ENCODE assay signal across 1 cellular context in the genomic region with DNA sequence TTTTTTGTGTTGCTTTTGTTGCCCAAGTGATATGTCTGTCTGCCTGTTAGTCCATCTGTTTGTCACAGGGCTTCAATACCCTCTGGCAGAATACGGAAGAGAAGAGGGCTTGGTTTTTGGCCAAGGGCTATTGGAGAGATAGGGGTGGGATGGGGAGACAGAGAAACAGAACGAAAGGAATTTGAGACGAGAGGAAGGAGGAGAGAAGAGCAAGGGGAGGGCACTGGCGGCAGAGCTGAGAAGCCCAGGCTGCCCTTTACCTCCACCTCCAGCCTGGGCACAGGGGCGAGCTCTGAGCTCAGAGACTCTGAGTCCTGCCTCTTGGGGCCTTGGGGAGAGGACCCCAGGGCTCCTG.
TF ChIP-seq lines count a peak whose summit lies in the region.

No MANE protein-coding gene starts in this region.

TF ChIP-seq in GM23338, 12 proteins besides CTCF, POLR2A, EP300 and RAD21 (continued from another document):
- no peak for TF ChIP-seq EZH2phosphoT487 (IDR thresholded peaks at IDR 0.05; ENCODE audit: unreplicated experiment)
- TF ChIP-seq STAT1 (IDR thresholded peaks at IDR 0.05; ENCODE audit: unreplicated experiment), result no peak
- TF ChIP-seq JUNB (IDR thresholded peaks at IDR 0.05; ENCODE audit: unreplicated experiment), result no peak
- TF ChIP-seq, protein P1, sequence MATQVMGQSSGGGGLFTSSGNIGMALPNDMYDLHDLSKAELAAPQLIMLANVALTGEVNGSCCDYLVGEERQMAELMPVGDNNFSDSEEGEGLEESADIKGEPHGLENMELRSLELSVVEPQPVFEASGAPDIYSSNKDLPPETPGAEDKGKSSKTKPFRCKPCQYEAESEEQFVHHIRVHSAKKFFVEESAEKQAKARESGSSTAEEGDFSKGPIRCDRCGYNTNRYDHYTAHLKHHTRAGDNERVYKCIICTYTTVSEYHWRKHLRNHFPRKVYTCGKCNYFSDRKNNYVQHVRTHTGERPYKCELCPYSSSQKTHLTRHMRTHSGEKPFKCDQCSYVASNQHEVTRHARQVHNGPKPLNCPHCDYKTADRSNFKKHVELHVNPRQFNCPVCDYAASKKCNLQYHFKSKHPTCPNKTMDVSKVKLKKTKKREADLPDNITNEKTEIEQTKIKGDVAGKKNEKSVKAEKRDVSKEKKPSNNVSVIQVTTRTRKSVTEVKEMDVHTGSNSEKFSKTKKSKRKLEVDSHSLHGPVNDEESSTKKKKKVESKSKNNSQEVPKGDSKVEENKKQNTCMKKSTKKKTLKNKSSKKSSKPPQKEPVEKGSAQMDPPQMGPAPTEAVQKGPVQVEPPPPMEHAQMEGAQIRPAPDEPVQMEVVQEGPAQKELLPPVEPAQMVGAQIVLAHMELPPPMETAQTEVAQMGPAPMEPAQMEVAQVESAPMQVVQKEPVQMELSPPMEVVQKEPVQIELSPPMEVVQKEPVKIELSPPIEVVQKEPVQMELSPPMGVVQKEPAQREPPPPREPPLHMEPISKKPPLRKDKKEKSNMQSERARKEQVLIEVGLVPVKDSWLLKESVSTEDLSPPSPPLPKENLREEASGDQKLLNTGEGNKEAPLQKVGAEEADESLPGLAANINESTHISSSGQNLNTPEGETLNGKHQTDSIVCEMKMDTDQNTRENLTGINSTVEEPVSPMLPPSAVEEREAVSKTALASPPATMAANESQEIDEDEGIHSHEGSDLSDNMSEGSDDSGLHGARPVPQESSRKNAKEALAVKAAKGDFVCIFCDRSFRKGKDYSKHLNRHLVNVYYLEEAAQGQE (IDR thresholded peaks at IDR 0.05; ENCODE audit: unreplicated experiment), result no peak
- TF ChIP-seq ZNF114 (CRISPR knock-in tag; IDR thresholded peaks at IDR 0.05), result no peak
- TF ChIP-seq, protein P2, sequence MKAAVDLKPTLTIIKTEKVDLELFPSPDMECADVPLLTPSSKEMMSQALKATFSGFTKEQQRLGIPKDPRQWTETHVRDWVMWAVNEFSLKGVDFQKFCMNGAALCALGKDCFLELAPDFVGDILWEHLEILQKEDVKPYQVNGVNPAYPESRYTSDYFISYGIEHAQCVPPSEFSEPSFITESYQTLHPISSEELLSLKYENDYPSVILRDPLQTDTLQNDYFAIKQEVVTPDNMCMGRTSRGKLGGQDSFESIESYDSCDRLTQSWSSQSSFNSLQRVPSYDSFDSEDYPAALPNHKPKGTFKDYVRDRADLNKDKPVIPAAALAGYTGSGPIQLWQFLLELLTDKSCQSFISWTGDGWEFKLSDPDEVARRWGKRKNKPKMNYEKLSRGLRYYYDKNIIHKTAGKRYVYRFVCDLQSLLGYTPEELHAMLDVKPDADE (IDR thresholded peaks at IDR 0.05), result no peak
- no peak for TF ChIP-seq POLR2AphosphoS5 (IDR thresholded peaks at IDR 0.05; ENCODE audit: low read depth)
- TF ChIP-seq EZH2 (IDR thresholded peaks at IDR 0.05; ENCODE audit: low read depth, unreplicated experiment), result no peak
- TF ChIP-seq NANOG (IDR thresholded peaks at IDR 0.05; ENCODE audit: borderline replicate concordance), result no peak
- TF ChIP-seq CREB1 (CRISPR knock-in tag; IDR thresholded peaks at IDR 0.05; ENCODE audit: low read depth), result no peak
